1 cellular context compared by ENCODE assay signal in the genomic region with DNA sequence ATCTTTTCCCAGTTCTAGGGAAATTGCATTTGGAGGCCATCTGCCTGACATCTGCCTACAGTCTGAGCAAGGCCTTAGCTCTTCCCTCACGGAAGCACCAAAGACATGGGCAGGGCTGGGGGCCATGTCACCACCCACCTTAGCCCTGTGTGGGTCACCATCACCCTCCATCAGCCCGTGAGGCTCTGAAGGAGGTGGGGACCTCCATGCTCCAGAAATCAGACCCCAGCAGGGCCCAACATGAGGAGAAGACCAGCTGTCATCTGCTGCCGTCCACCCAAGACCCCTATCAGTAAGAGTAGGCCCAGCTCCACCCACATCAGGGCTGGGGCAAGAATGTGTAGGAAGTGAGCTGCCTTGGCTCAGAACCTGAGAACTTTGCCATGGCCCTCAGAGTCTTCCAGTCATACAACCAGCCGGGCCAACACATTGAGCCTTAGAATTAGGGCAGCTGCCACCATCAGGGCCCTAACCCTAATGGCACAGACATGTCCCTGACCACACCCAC.
TF ChIP-seq lines count a peak whose summit lies in the region.

No MANE protein-coding gene starts in this region.

TF ChIP-seq in HEK293T, 16 proteins besides CTCF, POLR2A, EP300 and RAD21 (continued from another document):
- no peak for TF ChIP-seq ZNF384 (IDR thresholded peaks at IDR 0.05)
